ENCODE assay signal across 1 cellular context in the genomic region with DNA sequence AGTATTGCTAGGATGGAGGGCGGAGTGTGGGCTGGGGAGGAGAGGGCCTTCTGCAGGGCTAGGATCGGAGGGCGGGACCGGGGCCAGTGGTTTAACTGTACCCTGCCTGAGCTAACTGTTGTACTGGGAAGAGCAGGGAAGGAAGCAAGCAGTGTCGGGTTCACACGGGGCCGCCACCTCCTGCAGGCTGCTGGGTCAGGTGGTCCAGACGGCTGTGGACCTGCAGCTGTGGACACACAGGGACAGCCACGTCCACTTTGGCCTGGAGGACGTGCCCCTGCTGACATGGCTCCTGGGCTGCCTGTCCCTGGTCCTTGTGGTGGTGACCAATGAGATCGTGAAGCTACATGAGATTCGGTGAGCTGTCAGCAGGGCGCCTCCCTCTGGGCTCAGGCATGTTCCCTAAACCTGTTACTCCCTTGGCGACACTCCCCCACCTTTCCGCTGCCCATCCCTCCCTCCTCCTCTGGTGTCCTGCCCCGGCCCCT.
A peak's percentile ranks its signal among the peaks of the same experiment; 100 is the strongest.
TF ChIP-seq lines count a peak whose summit lies in the region.

No MANE protein-coding gene starts in this region.

TF ChIP-seq in H1, 55 proteins besides CTCF, POLR2A, EP300 and RAD21:
- TF ChIP-seq GABPA (IDR thresholded peaks at IDR 0.05; ENCODE audit: borderline replicate concordance, insufficient read depth, low read length), result no peak
- no peak for TF ChIP-seq BACH1 (IDR thresholded peaks at IDR 0.05; ENCODE audit: low read length)
- TF ChIP-seq HDAC2 (IDR thresholded peaks at IDR 0.05; ENCODE audit: borderline replicate concordance in 1 of 2, low read depth in 2 of 2, low read length in 2 of 2), result no peak
- TF ChIP-seq POLR2AphosphoS5 (IDR thresholded peaks at IDR 0.05; ENCODE audit: low read depth, low read length), result peak; percentile 62
- no peak for TF ChIP-seq RXRA (IDR thresholded peaks at IDR 0.05; ENCODE audit: insufficient read depth, low read depth, low read length)
- no peak for TF ChIP-seq KDM5A (IDR thresholded peaks at IDR 0.05; ENCODE audit: low read length)
- no peak for TF ChIP-seq TAF1 (IDR thresholded peaks at IDR 0.05; ENCODE audit: low read depth, low read length)
